ENCODE assay signal across 1 cellular context in genomic region chr19:45150731-45151725, GRCh38.
TF ChIP-seq lines count a peak whose summit lies in the region.

No MANE protein-coding gene starts in this region.

TF ChIP-seq in endothelial cell of umbilical vein, 7 proteins besides CTCF, POLR2A, EP300 and RAD21:
- no peak for TF ChIP-seq MAX (IDR thresholded peaks at IDR 0.05; ENCODE audit: insufficient read depth, insufficient read length)
- TF ChIP-seq POLR2AphosphoS5 (IDR thresholded peaks at IDR 0.05; ENCODE audit: insufficient read depth, low read depth, low read length) = peak; percentile 15
- TF ChIP-seq JUN (IDR thresholded peaks at IDR 0.05; ENCODE audit: borderline replicate concordance, insufficient read depth, insufficient read length, low read depth) = no peak
- no peak for TF ChIP-seq GATA2 (IDR thresholded peaks at IDR 0.05; ENCODE audit: insufficient read depth, insufficient read length, low read depth, low read length)
- TF ChIP-seq MYC (IDR thresholded peaks at IDR 0.05; ENCODE audit: low read depth, low read length) = no peak
- no peak for TF ChIP-seq EZH2 (IDR thresholded peaks at IDR 0.05; ENCODE audit: borderline replicate concordance, low read depth, low read length, severe bottlenecking)
